8 cellular contexts compared by ENCODE assay signal in the genomic region with DNA sequence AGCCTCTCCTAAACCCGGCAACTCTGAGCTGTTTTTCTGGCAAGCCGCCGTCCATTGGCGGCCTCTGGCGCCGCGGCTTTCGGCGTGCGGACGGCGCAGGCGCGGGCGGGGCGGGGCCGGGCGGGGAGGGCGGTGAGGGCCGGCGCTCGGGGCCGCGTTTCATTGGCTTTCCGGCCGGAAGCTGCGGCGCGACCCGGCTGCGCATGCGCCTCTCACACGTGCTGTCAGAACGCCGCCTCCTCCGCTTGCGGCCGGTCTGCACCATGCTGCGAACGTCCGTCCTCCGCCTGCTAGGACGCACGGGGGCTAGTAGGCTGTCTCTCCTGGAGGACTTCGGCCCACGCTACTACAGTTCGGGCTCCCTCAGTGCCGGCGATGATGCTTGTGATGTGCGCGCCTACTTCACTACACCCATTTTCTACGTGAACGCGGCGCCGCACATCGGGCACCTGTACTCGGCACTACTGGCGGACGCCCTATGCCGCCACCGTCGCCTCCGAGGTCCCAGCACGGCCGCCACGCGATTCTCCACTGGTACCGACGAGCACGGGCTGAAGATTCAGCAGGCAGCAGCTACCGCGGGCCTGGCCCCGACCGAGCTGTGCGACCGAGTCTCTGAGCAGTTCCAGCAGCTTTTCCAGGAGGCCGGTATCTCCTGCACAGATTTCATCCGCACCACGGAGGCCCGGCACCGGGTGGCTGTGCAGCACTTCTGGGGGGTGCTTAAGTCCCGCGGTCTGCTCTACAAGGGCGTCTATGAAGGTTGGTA. TPM values are rescaled to one million over a fixed set of nuclear protein-coding genes. Genes with fewer than 3 reads are reported as not detected.
DNase-seq lines count a peak whose midpoint lies in the region; TF ChIP-seq lines count a peak whose summit lies in the region.

A gene (plus strand): TSS at position 227 of the 769 bp plus-strand sequence. CDS start 37 bp downstream, at position 264.

- H3F3A ChIP-seq in MM.1S (ENCODE audit: insufficient read depth, low read length) (peaks cover 13% of the 10 kb centered on the region), neural progenitor cell (ENCODE audit: low read depth) (peaks cover 13% of the 10 kb centered on the region)

- H3K27ac ChIP-seq in MM.1S (ENCODE audit: low read length) (peak within 1 kb of the TSS; percentile 60; the same call in 1 of the 2 replicates), neural progenitor cell (peak within 1 kb of the TSS; percentile 13)

- H3K4me1 Mint-ChIP-seq in neural progenitor cell = peaks cover 29% of the 10 kb centered on the region

- H3K9ac ChIP-seq in MM.1S (ENCODE audit: low read length) (peak within 1 kb of the TSS; percentile 80), neural progenitor cell (peak within 1 kb of the TSS; percentile 49)

- peaks cover 2% of the 10 kb centered on the region for H3K27me3 Mint-ChIP-seq in neural progenitor cell (ENCODE audit: insufficient read depth, low read depth)

- H3K27me3 ChIP-seq in MM.1S (replicated peaks; ENCODE audit: insufficient read depth, low read length) (no peaks in the 10 kb centered on the region), neural progenitor cell (no peaks in the 10 kb centered on the region)

- TF ChIP-seq CTCF in MM.1S (IDR thresholded peaks at IDR 0.05; ENCODE audit: low read length) = no peak
- no peak for TF ChIP-seq CTCF in foreskin fibroblast (IDR thresholded peaks at IDR 0.05; ENCODE audit: low read depth, low read length)
- no peak for TF ChIP-seq CTCF in neural progenitor cell (IDR thresholded peaks at IDR 0.05)

- DNase-seq in GDM1 (lab: John Stamatoyannopoulos, UW) (peak; percentile 93), HCEC 1CT (peak; percentile 91), MM.1S (peak; percentile 95), SIG-M5 treated with dmso at 0.1 percent for 504 hours (lab: John Stamatoyannopoulos, UW; ENCODE audit: unreplicated experiment) (peak; percentile 86), activated gamma-delta T cell treated with Interleukin-2 at 50 U/mL for 16 hours (peak; percentile 91), foreskin fibroblast (peak; percentile 90 to 98), neural progenitor cell (ENCODE audit: low spot score) (peak; percentile 98), stromal cell of bone marrow (ENCODE audit: low read depth) (peak; percentile 83)

- H3K4me1 ChIP-seq in MM.1S (ENCODE audit: low read length) = peaks cover 27% of the 10 kb centered on the region
- H3K4me1 ChIP-seq in neural progenitor cell = peaks cover 27% of the 10 kb centered on the region

- H3K79me2 ChIP-seq in MM.1S (ENCODE audit: low read length) = peaks cover 48% of the 10 kb centered on the region
- peaks cover 49% of the 10 kb centered on the region for H3K79me2 ChIP-seq in neural progenitor cell (ENCODE audit: low read depth)

- H3K9me2 ChIP-seq in MM.1S (replicated peaks; ENCODE audit: insufficient read depth, low read length) = no peaks in the 10 kb centered on the region

- no peaks in the 10 kb centered on the region for H3K9me3 Mint-ChIP-seq in neural progenitor cell

- H3K36me3 Mint-ChIP-seq in neural progenitor cell = peaks cover 8% of the 10 kb centered on the region

- H3K27ac Mint-ChIP-seq in neural progenitor cell = peak within 1 kb of the TSS; percentile 38

- H3K4me3 ChIP-seq in MM.1S (ENCODE audit: low read length) = peak within 1 kb of the TSS; percentile 94
- H3K4me3 ChIP-seq in foreskin fibroblast (ENCODE audit: low read depth in 1 of 2, low read length in 2 of 2) = peak within 1 kb of the TSS; percentile 78 to 85
- peak within 1 kb of the TSS; percentile 67 for H3K4me3 ChIP-seq in neural progenitor cell

- H2AFZ ChIP-seq in MM.1S (ENCODE audit: low read length) = peak within 1 kb of the TSS; percentile 87
- peak within 1 kb of the TSS; percentile 90 for H2AFZ ChIP-seq in neural progenitor cell (replicated peaks)

- H3K4me3 Mint-ChIP-seq in neural progenitor cell = peak within 1 kb of the TSS; percentile 92

- H3K9me3 ChIP-seq in MM.1S (replicated peaks; ENCODE audit: insufficient read depth, low read length) (no peaks in the 10 kb centered on the region), neural progenitor cell (ENCODE audit: low read depth) (no peaks in the 10 kb centered on the region)

- H4K20me1 ChIP-seq in MM.1S (ENCODE audit: insufficient read depth, low read length) = peaks cover 26% of the 10 kb centered on the region
- peaks cover 22% of the 10 kb centered on the region for H4K20me1 ChIP-seq in neural progenitor cell (ENCODE audit: low read depth)

- peak within 1 kb of the TSS; percentile 87 for H3K4me2 ChIP-seq in MM.1S (ENCODE audit: low read depth, low read length)
- H3K4me2 ChIP-seq in neural progenitor cell = peak within 1 kb of the TSS; percentile 95

- peaks cover 3% of the 10 kb centered on the region; the same call in 1 of the 2 replicates for H3K36me3 ChIP-seq in MM.1S (replicated peaks; ENCODE audit: insufficient read depth, low read length)
- no peaks in the 10 kb centered on the region for H3K36me3 ChIP-seq in neural progenitor cell

RNA-seq across cellular contexts. Expression of the gene that starts here (rescaled TPM):
- 5.7 and 8.4 TPM in 2 replicates for total RNA-seq in neural progenitor cell (ENCODE audit: low replicate concordance)

Comparison
In these comparisons a context has a peak if more than half of its experiments do, and no peak if none do; other contexts are left out.
1. Peak in every context shown above with its lines: DNase-seq, H3K4me3 ChIP-seq and H3K27ac ChIP-seq.